17 cellular contexts compared by ENCODE assay signal in the genomic region with DNA sequence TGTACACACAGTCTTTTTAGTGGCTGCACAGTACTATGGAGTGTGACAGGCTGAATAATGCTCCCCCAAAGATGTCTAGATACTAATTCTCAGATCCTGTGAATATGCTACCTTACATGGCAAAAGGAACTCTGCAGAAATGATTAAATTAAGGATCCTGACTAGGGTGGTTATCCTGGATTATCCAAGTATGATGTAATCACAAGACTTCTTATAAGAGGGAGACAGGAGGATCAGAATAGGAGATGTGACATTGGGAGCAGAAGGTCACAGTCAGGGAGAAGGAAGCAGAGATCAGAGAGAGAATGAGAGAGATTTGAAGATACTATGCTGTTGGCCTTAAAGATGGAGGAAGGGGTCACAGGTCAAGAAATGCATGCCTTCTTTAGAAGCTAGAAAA. TPM values are rescaled to one million over a fixed set of nuclear protein-coding genes. Genes with fewer than 3 reads are reported as not detected.
DNase-seq lines count a peak whose midpoint lies in the region; ATAC-seq and TF ChIP-seq lines count a peak whose summit lies in the region.
"Had no signal": no experiment of that assay in that cellular context is flagged by ENCODE, and none has a peak within 500 bp of the region (broad histone marks: within the 10 kb centered on the region; RNA-seq: fewer than 3 reads in every experiment).

No MANE protein-coding gene starts in this region.

- TF ChIP-seq CTCF in glutamatergic neuron (IDR thresholded peaks at IDR 0.05; ENCODE audit: partially characterized antibody, unreplicated experiment): no peak

- ATAC-seq in stimulated activated naive CD8-positive, alpha-beta T cell treated with anti-CD3 and anti-CD28 coated beads, Interleukin-15, amount 100 ng/mL, for 72 hours: no peak
- no peak for ATAC-seq in HG03045 (IDR thresholded peaks at IDR 0.05; ENCODE audit: unreplicated experiment)
- ATAC-seq: GM12878, Panc1, Right ventricle myocardium inferior had no signal

- peaks cover 14% of the 10 kb centered on the region for H3K4me1 Mint-ChIP-seq in stimulated activated naive CD8-positive, alpha-beta T cell treated with anti-CD3 and anti-CD28 coated beads, Interleukin-15, Interleukin-2, amounts not matched to agents 100 ng/mL and 50 ng/mL, for 24 hours (ENCODE audit: low read depth)
- H3K4me1 Mint-ChIP-seq in stimulated activated naive CD8-positive, alpha-beta T cell treated with anti-CD3 and anti-CD28 coated beads, Interleukin-15, amount 100 ng/mL, for 72 hours: peaks cover 11% of the 10 kb centered on the region
- peaks cover 19% of the 10 kb centered on the region for H3K4me1 Mint-ChIP-seq in glutamatergic neuron (ENCODE audit: low read depth, unreplicated experiment)

- no peaks in the 10 kb centered on the region for H3K27me3 Mint-ChIP-seq in stimulated activated naive CD8-positive, alpha-beta T cell treated with anti-CD3 and anti-CD28 coated beads, Interleukin-15, Interleukin-2, amounts not matched to agents 100 ng/mL and 50 ng/mL, for 24 hours
- H3K27me3 Mint-ChIP-seq in stimulated activated naive CD8-positive, alpha-beta T cell treated with anti-CD3 and anti-CD28 coated beads, Interleukin-15, amount 100 ng/mL, for 72 hours: no peaks in the 10 kb centered on the region
- H3K27me3 Mint-ChIP-seq in glutamatergic neuron (ENCODE audit: unreplicated experiment): peaks cover 2% of the 10 kb centered on the region
- H3K27me3 Mint-ChIP-seq: CD4-positive, alpha-beta T cell had no signal

- DNase-seq in stimulated activated naive CD8-positive, alpha-beta T cell treated with anti-CD3 and anti-CD28 coated beads, Interleukin-15, amount 100 ng/mL, for 72 hours: no peak
- peak; percentile 4 for DNase-seq in NCI-H82 treated with DMSO at 0.1 percent for 48 hours (lab: John Stamatoyannopoulos, UW; ENCODE audit: unreplicated experiment)
- no peak for DNase-seq in glutamatergic neuron
- DNase-seq in HUDEP-2 (lab: John Stamatoyannopoulos, UW; ENCODE audit: unreplicated experiment in 76 of 76): no peak
- DNase-seq in NCI-H69 (lab: John Stamatoyannopoulos, UW): no peak
- DNase-seq: CD4-positive, alpha-beta T cell; DND-41; GDM1; NCI-H1092; NCI-H146; NCI-H2081; NCI-H510A had no signal

- H3K9me3 Mint-ChIP-seq in stimulated activated naive CD8-positive, alpha-beta T cell treated with anti-CD3 and anti-CD28 coated beads, Interleukin-15, Interleukin-2, amounts not matched to agents 100 ng/mL and 50 ng/mL, for 24 hours: no peaks in the 10 kb centered on the region
- H3K9me3 Mint-ChIP-seq in stimulated activated naive CD8-positive, alpha-beta T cell treated with anti-CD3 and anti-CD28 coated beads, Interleukin-15, amount 100 ng/mL, for 72 hours: no peaks in the 10 kb centered on the region
- H3K9me3 Mint-ChIP-seq in glutamatergic neuron (ENCODE audit: unreplicated experiment): peaks cover 2% of the 10 kb centered on the region
- H3K9me3 Mint-ChIP-seq: CD4-positive, alpha-beta T cell had no signal

- peak overlapping the region; percentile 18 for H3K27ac Mint-ChIP-seq in stimulated activated naive CD8-positive, alpha-beta T cell treated with anti-CD3 and anti-CD28 coated beads, Interleukin-15, Interleukin-2, amounts not matched to agents 100 ng/mL and 50 ng/mL, for 24 hours
- no peak overlapping the region for H3K27ac Mint-ChIP-seq in stimulated activated naive CD8-positive, alpha-beta T cell treated with anti-CD3 and anti-CD28 coated beads, Interleukin-15, amount 100 ng/mL, for 72 hours
- H3K27ac Mint-ChIP-seq in glutamatergic neuron (ENCODE audit: unreplicated experiment): peak overlapping the region; percentile 1

- H3K36me3 Mint-ChIP-seq in stimulated activated naive CD8-positive, alpha-beta T cell treated with anti-CD3 and anti-CD28 coated beads, Interleukin-15, Interleukin-2, amounts not matched to agents 100 ng/mL and 50 ng/mL, for 24 hours (ENCODE audit: low read depth): peaks cover 7% of the 10 kb centered on the region
- no peaks in the 10 kb centered on the region for H3K36me3 Mint-ChIP-seq in glutamatergic neuron (ENCODE audit: unreplicated experiment)

- no peak overlapping the region for H3K4me3 Mint-ChIP-seq in stimulated activated naive CD8-positive, alpha-beta T cell treated with anti-CD3 and anti-CD28 coated beads, Interleukin-15, Interleukin-2, amounts not matched to agents 100 ng/mL and 50 ng/mL, for 24 hours
- H3K4me3 Mint-ChIP-seq in stimulated activated naive CD8-positive, alpha-beta T cell treated with anti-CD3 and anti-CD28 coated beads, Interleukin-15, amount 100 ng/mL, for 72 hours: no peak overlapping the region
- no peak overlapping the region for H3K4me3 Mint-ChIP-seq in glutamatergic neuron (ENCODE audit: unreplicated experiment)
- H3K4me3 Mint-ChIP-seq: CD4-positive, alpha-beta T cell had no signal

RNA-seq across cellular contexts. Expression of gene GABPB1, which starts 34.5 kb away (rescaled TPM):
- 23.9 TPM for total RNA-seq in glutamatergic neuron (ENCODE audit: unreplicated experiment)

RNA-seq across cellular contexts. Expression of gene HDC, which starts 55.0 kb away (rescaled TPM):
- total RNA-seq in glutamatergic neuron (ENCODE audit: unreplicated experiment): not detected
- total RNA-seq: GM12878 had no signal

Comparison
In these comparisons a context has a peak if more than half of its experiments do, and no peak if none do; other contexts are left out.
1. H3K27ac Mint-ChIP-seq: peak in stimulated activated naive CD8-positive, alpha-beta T cell treated with anti-CD3 and anti-CD28 coated beads, Interleukin-15, Interleukin-2, amounts not matched to agents 100 ng/mL and 50 ng/mL, for 24 hours (single experiment) and glutamatergic neuron (single experiment); none in stimulated activated naive CD8-positive, alpha-beta T cell treated with anti-CD3 and anti-CD28 coated beads, Interleukin-15, amount 100 ng/mL, for 72 hours (0 of 2).